Comparison of ENCODE assay signal across 13 cellular contexts in the genomic region with DNA sequence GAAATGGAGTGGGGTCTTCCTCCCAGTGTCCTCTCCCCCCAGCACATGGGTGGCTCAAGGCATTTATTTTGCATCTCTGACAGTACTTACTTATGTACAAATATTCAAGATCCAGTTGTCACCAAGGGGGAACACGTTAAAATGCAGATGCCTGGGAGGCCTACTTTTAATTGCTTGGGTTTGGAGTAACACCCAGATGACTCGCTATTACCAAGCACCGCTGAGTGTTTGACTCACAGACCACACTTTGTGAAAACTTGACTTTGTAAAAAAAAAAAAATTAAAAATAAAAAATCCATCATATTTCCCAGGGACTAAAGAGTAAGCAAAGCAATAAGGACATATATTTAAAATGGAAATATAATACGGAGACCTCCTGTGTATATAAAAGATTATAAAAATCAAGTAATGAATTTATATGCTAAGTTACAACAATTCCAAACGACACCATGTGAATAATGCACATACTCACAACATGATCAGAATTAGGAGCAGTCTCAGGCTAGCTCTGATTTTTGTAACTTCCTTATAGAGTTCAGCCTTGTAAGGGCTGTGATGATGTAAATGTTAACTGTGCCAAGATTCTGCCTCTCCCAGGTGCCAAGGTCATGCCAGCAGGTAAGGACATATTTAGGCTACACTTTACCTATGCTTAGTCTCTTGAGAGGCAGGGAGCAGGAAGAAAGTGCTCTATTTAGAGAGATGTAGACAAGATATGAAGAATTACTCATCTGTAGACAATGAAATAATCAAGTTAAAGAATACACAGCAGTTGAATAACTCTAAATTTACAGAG. TPM values are rescaled to one million over a fixed set of nuclear protein-coding genes. Genes with fewer than 3 reads are reported as not detected.
A peak's percentile ranks its signal among the peaks of the same experiment; 100 is the strongest.
DNase-seq lines count a peak whose midpoint lies in the region; ATAC-seq and TF ChIP-seq lines count a peak whose summit lies in the region.
"Had no signal": no experiment of that assay in that cellular context is flagged by ENCODE, and none has a peak within 500 bp of the region (broad histone marks: within the 10 kb centered on the region; RNA-seq: fewer than 3 reads in every experiment).

No MANE protein-coding gene starts in this region.

- peaks cover 20% of the 10 kb centered on the region for H3K4me1 Mint-ChIP-seq in activated T-cell treated with anti-CD3 and anti-CD28 coated beads, Interleukin-2, amount 50 U/mL, for 72 hours (ENCODE audit: low read depth)

- H3K79me2 ChIP-seq in GM23248 (ENCODE audit: insufficient read depth): no peaks in the 10 kb centered on the region

- H3K9ac ChIP-seq in GM23248: no peak overlapping the region

- peak; percentile 69 for DNase-seq in GM23248
- DNase-seq in activated T-cell treated with anti-CD3 and anti-CD28 coated beads, Interleukin-2, amount 50 U/mL, for 72 hours: peak; percentile 36 to 59
- peak in 1 of 3 donors; percentile 78 for DNase-seq in mucosa of descending colon
- DNase-seq in NCI-H748 treated with DMSO at 0.1 percent for 48 hours (lab: John Stamatoyannopoulos, UW): no peak
- DNase-seq in cerebellar cortex (ENCODE audit: low spot score): no peak
- DNase-seq: erythroblast, immature natural killer cell, SHP77 had no signal

- in situ Hi-C loops in GM23248 (cut with MboI): no loop called here

- H3K27ac Mint-ChIP-seq in activated T-cell treated with anti-CD3 and anti-CD28 coated beads, Interleukin-2, amount 50 U/mL, for 72 hours: no peak overlapping the region

- H3K4me2 ChIP-seq in GM23248 (ENCODE audit: unreplicated experiment): no peak overlapping the region

- no peaks in the 10 kb centered on the region for H3K9me2 ChIP-seq in GM23248 (ENCODE audit: insufficient read depth)

- H3K9me3 Mint-ChIP-seq in activated T-cell treated with anti-CD3 and anti-CD28 coated beads, Interleukin-2, amount 50 U/mL, for 72 hours: no peaks in the 10 kb centered on the region

- H3K4me3 Mint-ChIP-seq in activated T-cell treated with anti-CD3 and anti-CD28 coated beads, Interleukin-2, amount 50 U/mL, for 72 hours: no peak overlapping the region
- H3K4me3 Mint-ChIP-seq: immature natural killer cell had no signal

- no peaks in the 10 kb centered on the region for H4K20me1 ChIP-seq in GM23248 (ENCODE audit: insufficient read depth)

- no peaks in the 10 kb centered on the region for H3K27me3 ChIP-seq in GM23248 (replicated peaks; ENCODE audit: insufficient read depth)

- H3F3A ChIP-seq in GM23248 (ENCODE audit: insufficient read depth): peaks cover 12% of the 10 kb centered on the region; the same call in 1 of the 2 replicates

- H3K36me3 Mint-ChIP-seq in activated T-cell treated with anti-CD3 and anti-CD28 coated beads, Interleukin-2, amount 50 U/mL, for 72 hours (ENCODE audit: insufficient read depth in 2 of 2): no peaks in the 10 kb centered on the region

- no peaks in the 10 kb centered on the region for H3K27me3 Mint-ChIP-seq in activated T-cell treated with anti-CD3 and anti-CD28 coated beads, Interleukin-2, amount 50 U/mL, for 72 hours (ENCODE audit: low read depth)

- no peaks in the 10 kb centered on the region for H3K36me3 ChIP-seq in GM23248 (ENCODE audit: low read depth)
- H3K36me3 ChIP-seq in mucosa of descending colon (ENCODE audit: low read depth): no peaks in the 10 kb centered on the region

- ATAC-seq in activated T-cell treated with anti-CD3 and anti-CD28 coated beads, Interleukin-2, amount 50 U/mL, for 72 hours (replicated peaks in 1 of 2): peak; percentile 89 to 90
- ATAC-seq in mucosa of descending colon (peak; percentile 98), GM19035 (IDR thresholded peaks at IDR 0.05; ENCODE audit: unreplicated experiment) (no peak)

- H2AFZ ChIP-seq in GM23248: no peak overlapping the region

- TF ChIP-seq CTCF in C4-2B (conservative IDR thresholded peaks at IDR 0.05) (no peak), mucosa of descending colon (IDR thresholded peaks at IDR 0.05) (no peak)

- peak overlapping the region; percentile 47 for H3K27ac ChIP-seq in C4-2B
- peak overlapping the region; percentile 17; the same call in 1 of the 2 replicates for H3K27ac ChIP-seq in GM23248

- no peaks in the 10 kb centered on the region for H3K9me3 ChIP-seq in GM23248 (ENCODE audit: low read depth)
- H3K9me3 ChIP-seq in mucosa of descending colon: no peaks in the 10 kb centered on the region

- intact Hi-C loops in mucosa of descending colon (cut with DNase I, micrococcal nuclease): no loop called here

- H3K4me3 ChIP-seq in GM23248 (no peak overlapping the region), mucosa of descending colon (no peak overlapping the region)

- H3K4me1 ChIP-seq in GM23248 (ENCODE audit: insufficient read depth) (peaks cover 11% of the 10 kb centered on the region), mucosa of descending colon (ENCODE audit: low read depth) (peaks cover 9% of the 10 kb centered on the region)

- 22 to 26% methylated on average over 5 of the region's 5 CpGs for WGBS in GM23248 (ENCODE audit: low coverage in 1 of 2, low lambda C conversion rate in 2 of 2, missing lambda C conversion rate in 2 of 2), 2 experiments

RNA-seq across cellular contexts. Expression of a gene that starts 53.4 kb away (rescaled TPM):
- not detected in 2 replicates for total RNA-seq in GM23248 (2014; rRNA removed; shearing (Covaris generic))
- polyA plus RNA-seq in GM23248 (2016; fragmentation: Nextera tagmentation; extraction: Ambion mirVana): not detected in 2 replicates
- not detected for total RNA-seq in activated T-cell treated with anti-CD3 and anti-CD28 coated beads, Interleukin-2, amount 50 U/mL, for 72 hours
- 100 to 1,000 TPM in 2 of 3 donors, 10 to 100 TPM in 1; 54.9 to 172 (median 122) TPM for total RNA-seq in mucosa of descending colon
- total RNA-seq: G401, subcutaneous adipose tissue had no signal
- polyA plus RNA-seq: immature natural killer cell, neural cell had no signal

Comparison
In these comparisons a context has a peak if more than half of its experiments do, and no peak if none do; other contexts are left out.
1. DNase-seq: peak in GM23248 (single experiment) and activated T-cell treated with anti-CD3 and anti-CD28 coated beads, Interleukin-2, amount 50 U/mL, for 72 hours (2 of 2); none in NCI-H748 treated with DMSO at 0.1 percent for 48 hours (single experiment) and cerebellar cortex (single experiment).
2. RNA of a gene that starts 53.4 kb away (total RNA-seq): 54.9 to 172 TPM in mucosa of descending colon; not detected in GM23248 and not detected in activated T-cell treated with anti-CD3 and anti-CD28 coated beads, Interleukin-2, amount 50 U/mL, for 72 hours; every median in the first group is over 10 times any median in the second.